Comparison of ENCODE assay signal across 14 cellular contexts in the genomic region with DNA sequence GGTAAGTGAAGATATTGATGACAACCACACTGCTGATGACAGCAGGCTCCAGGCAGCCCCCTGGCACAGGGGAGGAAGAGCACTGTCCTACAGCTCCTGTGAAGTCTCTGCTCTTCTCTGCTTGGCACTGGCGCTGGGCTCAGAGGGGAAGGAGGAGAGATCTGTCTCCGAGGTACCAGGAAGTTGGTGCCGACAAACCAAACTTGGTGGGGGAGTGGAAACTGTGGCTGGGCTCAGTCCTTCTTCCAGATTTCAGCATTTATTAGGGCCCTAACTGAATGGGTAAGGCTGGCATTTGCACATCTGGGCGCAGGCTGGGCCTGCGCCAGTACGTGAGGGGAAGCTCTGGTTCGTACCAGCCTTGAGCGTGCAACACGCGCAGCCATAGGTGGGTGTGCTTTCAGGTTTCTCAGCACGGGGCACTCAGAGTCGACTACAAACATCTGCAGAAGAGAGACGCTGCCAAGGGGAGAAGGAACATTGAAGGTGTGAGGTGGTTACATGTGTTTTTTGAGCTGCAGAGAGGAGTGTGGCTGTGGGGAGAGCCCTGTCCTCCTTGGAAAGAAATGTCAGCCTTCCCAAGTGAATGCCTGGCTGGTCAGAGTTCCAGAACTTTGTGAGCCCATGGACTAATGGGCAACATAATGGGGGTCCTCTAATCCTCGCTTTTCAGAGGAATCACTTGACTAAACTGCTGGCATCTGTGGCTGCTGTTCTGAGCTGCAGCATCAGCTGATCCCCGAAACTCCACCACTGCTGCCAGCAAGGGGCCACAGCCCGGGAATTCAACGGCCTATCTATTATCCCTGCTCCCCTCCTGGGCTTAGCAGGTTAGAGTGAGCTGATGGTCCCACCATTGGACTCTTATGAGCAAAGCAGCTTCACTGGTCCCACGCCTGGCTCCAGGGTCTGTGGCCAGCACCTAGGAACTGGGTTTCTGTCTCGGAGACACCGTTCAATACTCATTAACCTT. TPM values are rescaled to one million over a fixed set of nuclear protein-coding genes. Genes with fewer than 3 reads are reported as not detected.
DNase-seq lines count a peak whose midpoint lies in the region; ATAC-seq and FAIRE-seq lines count a peak whose summit lies in the region.
"Had no signal": no experiment of that assay in that cellular context is flagged by ENCODE, and none has a peak within 500 bp of the region (broad histone marks: within the 10 kb centered on the region; RNA-seq: fewer than 3 reads in every experiment).

No MANE protein-coding gene starts in this region.

- H3K9me3 ChIP-seq in naive thymus-derived CD4-positive, alpha-beta T cell (ENCODE audit: control insufficient read depth in 2 of 3, low read length in 3 of 3), result no peaks in the 10 kb centered on the region
- no peaks in the 10 kb centered on the region for H3K9me3 ChIP-seq in small intestine (ENCODE audit: control insufficient read depth, low read depth)
- H3K9me3 ChIP-seq: breast epithelium had no signal

- H3K4me1 Mint-ChIP-seq in naive thymus-derived CD4-positive, alpha-beta T cell, result peaks cover 15 to 59% (median 38%) of the 10 kb centered on the region in 7 donors

- H3K4me1 ChIP-seq in naive thymus-derived CD4-positive, alpha-beta T cell (ENCODE audit: control insufficient read depth in 2 of 2, insufficient read depth in 2 of 2, low read length in 2 of 2), result peaks cover 19 to 23% of the 10 kb centered on the region in 2 donors
- H3K4me1 ChIP-seq in small intestine (ENCODE audit: control insufficient read depth in 2 of 2, insufficient read depth in 1 of 2, low read depth in 1 of 2, low read length in 1 of 2), result no peaks in the 10 kb centered on the region

- no peaks in the 10 kb centered on the region for H3K36me3 ChIP-seq in naive thymus-derived CD4-positive, alpha-beta T cell (ENCODE audit: control insufficient read depth in 2 of 3, insufficient read depth in 3 of 3, low read length in 3 of 3)
- no peaks in the 10 kb centered on the region for H3K36me3 ChIP-seq in small intestine (ENCODE audit: control insufficient read depth in 2 of 2, insufficient read depth in 2 of 2, low read length in 2 of 2)
- H3K36me3 ChIP-seq: breast epithelium had no signal

- CTCF ChIA-PET in naive thymus-derived CD4-positive, alpha-beta T cell (lab: Charles Lee), result interaction anchor here (1.1 to 1.6 kb wide), 7 partner anchors 12 to 67 kb away, joined by 3 to 6 read pairs (median 3); a partner anchor contains a TSS

- peaks cover 0 to 17% (median 0%) of the 10 kb centered on the region in 5 donors for H3K27me3 Mint-ChIP-seq in naive thymus-derived CD4-positive, alpha-beta T cell

- H3K27ac Mint-ChIP-seq in naive thymus-derived CD4-positive, alpha-beta T cell, result peak overlapping the region; percentile 14 to 99 (median 97)

- intact Hi-C loops in naive thymus-derived CD4-positive, alpha-beta T cell (cut with micrococcal nuclease), result loop anchor here (1.0 to 2.0 kb wide), 5 partner anchors 12 to 67 kb away; a partner anchor contains a TSS

- peak overlapping the region; percentile 77 for H3K4me3 ChIP-seq in naive thymus-derived CD4-positive, alpha-beta T cell (ENCODE audit: low read length)
- no peak overlapping the region for H3K4me3 ChIP-seq in small intestine (ENCODE audit: low read depth in 1 of 2, low read length in 2 of 2)
- H3K4me3 ChIP-seq: breast epithelium, PC-9 had no signal

- no peak for FAIRE-seq in small intestine (lab: Jason Lieb, UNC)
- FAIRE-seq: islet of Langerhans had no signal

- peak; percentile 72 for ATAC-seq in naive thymus-derived CD4-positive, alpha-beta T cell

- H3K27me3 ChIP-seq in naive thymus-derived CD4-positive, alpha-beta T cell (ENCODE audit: control insufficient read depth in 2 of 2, insufficient read depth in 2 of 2, low read length in 2 of 2), result no peaks in the 10 kb centered on the region
- H3K27me3 ChIP-seq in small intestine (ENCODE audit: control insufficient read depth in 2 of 2, insufficient read depth in 2 of 2, low read length in 2 of 2), result peaks cover 0 to 5% of the 10 kb centered on the region in 2 donors
- H3K27me3 ChIP-seq: breast epithelium had no signal

- no peaks in the 10 kb centered on the region for H3K36me3 Mint-ChIP-seq in naive thymus-derived CD4-positive, alpha-beta T cell

- DNase-seq in activated T-cell treated with anti-CD3 and anti-CD28 coated beads for 1 hour (ENCODE audit: low read depth) (peak; percentile 29), activated T-cell treated with anti-CD3 and anti-CD28 coated beads for 4 hours (no peak), substantia nigra (lab: John Stamatoyannopoulos, UW) (peak in 7 of 49 donors; percentile 21 to 66 (median 36)), A172 (ENCODE audit: low spot score) (no peak), dedifferentiated amniotic fluid mesenchymal stem cell (ENCODE audit: extremely low spot score) (no peak), small intestine (no peak)
- peak; percentile 42 for DNase-seq in activated naive CD4-positive, alpha-beta T cell treated with anti-CD3 and anti-CD28 coated beads, Interleukin-2, amount 50 U/mL, for 16 hours
- DNase-seq in naive thymus-derived CD4-positive, alpha-beta T cell, result peak in 7 of 9 donors; percentile 50 to 63 (median 52)
- DNase-seq: EL, NCI-H2029, PC-9 had no signal

- peak overlapping the region; percentile 55 to 95 (median 90) for H3K4me3 Mint-ChIP-seq in naive thymus-derived CD4-positive, alpha-beta T cell

- 72 to 83% (median 82%) methylated on average over 20 of the region's 20 CpGs for WGBS in small intestine, 3 donors

- H3K9me3 Mint-ChIP-seq in naive thymus-derived CD4-positive, alpha-beta T cell, result no peaks in the 10 kb centered on the region

- POLR2A ChIA-PET in naive thymus-derived CD4-positive, alpha-beta T cell (lab: Charles Lee), result interaction anchor here (0.5 to 5.9 kb wide), 23 partner anchors 12 to 387 kb away, joined by 3 to 68 read pairs (median 5); a partner anchor contains a TSS

- peak overlapping the region; percentile 84 for H3K27ac ChIP-seq in naive thymus-derived CD4-positive, alpha-beta T cell (ENCODE audit: low read depth, low read length)
- H3K27ac ChIP-seq in substantia nigra (ENCODE audit: low read depth, low read length, poor library complexity, severe bottlenecking) (peak overlapping the region; percentile 98), small intestine (ENCODE audit: low read depth in 1 of 2, low read length in 1 of 2) (no peak overlapping the region)
- H3K27ac ChIP-seq: breast epithelium, PC-9, VCaP had no signal

RNA-seq across cellular contexts. Expression of a gene that starts 55.2 kb away (rescaled TPM):
- total RNA-seq in naive thymus-derived CD4-positive, alpha-beta T cell, result 10 to 100 TPM; 33.5 to 74.7 (median 44.1) TPM
- 1 to 10 TPM; 3.1 to 5.1 TPM for polyA plus RNA-seq in naive thymus-derived CD4-positive, alpha-beta T cell
- 38.4 and 40.1 TPM in 2 replicates for total RNA-seq in A172 (2014; rRNA removed; shearing (Covaris generic))
- polyA plus RNA-seq in small intestine, result 10 to 100 TPM in 1 of 3 donors, 1 to 10 TPM in 1, under 1 TPM in 1; 0.45 to 21.0 (median 1.4) TPM

Comparison
In these comparisons a context has a peak if more than half of its experiments do, and no peak if none do; other contexts are left out.
1. DNase-seq: peak in activated T-cell treated with anti-CD3 and anti-CD28 coated beads for 1 hour (single experiment), activated naive CD4-positive, alpha-beta T cell treated with anti-CD3 and anti-CD28 coated beads, Interleukin-2, amount 50 U/mL, for 16 hours (single experiment) and naive thymus-derived CD4-positive, alpha-beta T cell (7 of 9); none in activated T-cell treated with anti-CD3 and anti-CD28 coated beads for 4 hours (single experiment), A172 (single experiment), dedifferentiated amniotic fluid mesenchymal stem cell (single experiment) and small intestine (single experiment).
2. H3K27ac ChIP-seq: peak in naive thymus-derived CD4-positive, alpha-beta T cell (single experiment) and substantia nigra (single experiment); none in small intestine (0 of 2).